1 cellular context compared by ENCODE assay signal in genomic region chr7:112450807-112451661, GRCh38.
TF ChIP-seq lines count a peak whose summit lies in the region.

No MANE protein-coding gene starts in this region.

TF ChIP-seq in K562, 482 proteins besides CTCF, POLR2A, EP300 and RAD21 (continued from another document and continues in another):
- TF ChIP-seq CBFB (CRISPR knock-in tag; IDR thresholded peaks at IDR 0.05) (peak; percentile 69; the same call in 1 of the 2 replicates), ZBTB9 (CRISPR knock-in tag; IDR thresholded peaks at IDR 0.05) (no peak; the same call in 1 of the 2 replicates), ZNF253 (CRISPR knock-in tag; conservative IDR thresholded peaks at IDR 0.05) (no peak), EGR1 (conservative IDR thresholded peaks at IDR 0.05) (no peak), USF1 (CRISPR knock-in tag; IDR thresholded peaks at IDR 0.05) (peak; percentile 68), NKRF (IDR thresholded peaks at IDR 0.05; ENCODE audit: borderline replicate concordance) (peak; percentile 21; the same call in 1 of the 2 replicates), RBM25 (IDR thresholded peaks at IDR 0.05; ENCODE audit: low read depth, low read length, severe bottlenecking) (peak; percentile 27), SFPQ (IDR thresholded peaks at IDR 0.05; ENCODE audit: low read depth, low read length) (no peak), ZNF133 (CRISPR knock-in tag; IDR thresholded peaks at IDR 0.05) (0 out of 2 replicates have a peak, but pooled peaks have one; percentile 45), HMGXB4 (CRISPR knock-in tag; IDR thresholded peaks at IDR 0.05) (peak; percentile 17; the same call in 1 of the 2 replicates), HMGN3 (IDR thresholded peaks at IDR 0.05; ENCODE audit: borderline replicate concordance, extremely low read depth, insufficient read length, low read depth, low read length) (peak; percentile 78), ZNF57 (CRISPR knock-in tag; IDR thresholded peaks at IDR 0.05) (no peak), ZNF41 (CRISPR knock-in tag; conservative IDR thresholded peaks at IDR 0.05) (no peak), KAT7 (CRISPR knock-in tag; IDR thresholded peaks at IDR 0.05; ENCODE audit: borderline replicate concordance) (peak; percentile 94), MTA3 (IDR thresholded peaks at IDR 0.05; ENCODE audit: borderline replicate concordance) (peak; percentile 81), ZBTB1 (CRISPR knock-in tag; IDR thresholded peaks at IDR 0.05; ENCODE audit: borderline replicate concordance, low read depth) (peak; percentile 85), ZBTB11 (CRISPR knock-in tag; IDR thresholded peaks at IDR 0.05) (no peak), PTTG1 (tag; IDR thresholded peaks at IDR 0.05; ENCODE audit: low read depth) (no peak), NRF1 (conservative IDR thresholded peaks at IDR 0.05 in 1 of 2, IDR thresholded peaks at IDR 0.05 in 1 of 2) (peak in 1 of 2 experiments; percentile 64), ZNF408 (CRISPR knock-in tag; IDR thresholded peaks at IDR 0.05; ENCODE audit: low read depth) (no peak), RBM17 (IDR thresholded peaks at IDR 0.05; ENCODE audit: borderline replicate concordance, low read depth, low read length) (no peak), PHF21A (IDR thresholded peaks at IDR 0.05; ENCODE audit: borderline replicate concordance, low read depth) (no peak), ZNF740 (CRISPR knock-in tag; IDR thresholded peaks at IDR 0.05) (peak; percentile 50; the same call in 1 of the 2 replicates), ZNF740 (tag; IDR thresholded peaks at IDR 0.05) (no peak), ATF3 (IDR thresholded peaks at IDR 0.05) (peak; percentile 94), ATF3 (CRISPR knock-in tag; conservative IDR thresholded peaks at IDR 0.05) (peak; percentile 43), DACH1 (IDR thresholded peaks at IDR 0.05; ENCODE audit: partially characterized antibody) (no peak), MAZ (CRISPR knock-in tag; conservative IDR thresholded peaks at IDR 0.05 in 1 of 2, IDR thresholded peaks at IDR 0.05 in 1 of 2) (peak; percentile 62 to 64), ZBTB43 (CRISPR knock-in tag; IDR thresholded peaks at IDR 0.05) (no peak), NCOA4 (IDR thresholded peaks at IDR 0.05; ENCODE audit: partially characterized antibody) (no peak)
